Comparison of ENCODE assay signal across 1 cellular context in genomic region chr20:48858075-48858790, GRCh38.
TF ChIP-seq lines count a peak whose summit lies in the region.

No MANE protein-coding gene starts in this region.

TF ChIP-seq in endothelial cell of umbilical vein, 7 proteins besides CTCF, POLR2A, EP300 and RAD21:
- TF ChIP-seq EZH2 (IDR thresholded peaks at IDR 0.05; ENCODE audit: borderline replicate concordance, low read depth, low read length, severe bottlenecking): no peak
- no peak for TF ChIP-seq POLR2AphosphoS5 (IDR thresholded peaks at IDR 0.05; ENCODE audit: insufficient read depth, low read depth, low read length)
- TF ChIP-seq MYC (IDR thresholded peaks at IDR 0.05; ENCODE audit: low read depth, low read length): no peak
- no peak for TF ChIP-seq FOS (IDR thresholded peaks at IDR 0.05; ENCODE audit: borderline replicate concordance, insufficient read depth, low read length)
- TF ChIP-seq JUN (IDR thresholded peaks at IDR 0.05; ENCODE audit: borderline replicate concordance, insufficient read depth, insufficient read length, low read depth): no peak
- TF ChIP-seq GATA2 (IDR thresholded peaks at IDR 0.05; ENCODE audit: insufficient read depth, insufficient read length, low read depth, low read length): no peak
- TF ChIP-seq MAX (IDR thresholded peaks at IDR 0.05; ENCODE audit: insufficient read depth, insufficient read length): no peak
